ENCODE assay signal across 30 cellular contexts in the genomic region with DNA sequence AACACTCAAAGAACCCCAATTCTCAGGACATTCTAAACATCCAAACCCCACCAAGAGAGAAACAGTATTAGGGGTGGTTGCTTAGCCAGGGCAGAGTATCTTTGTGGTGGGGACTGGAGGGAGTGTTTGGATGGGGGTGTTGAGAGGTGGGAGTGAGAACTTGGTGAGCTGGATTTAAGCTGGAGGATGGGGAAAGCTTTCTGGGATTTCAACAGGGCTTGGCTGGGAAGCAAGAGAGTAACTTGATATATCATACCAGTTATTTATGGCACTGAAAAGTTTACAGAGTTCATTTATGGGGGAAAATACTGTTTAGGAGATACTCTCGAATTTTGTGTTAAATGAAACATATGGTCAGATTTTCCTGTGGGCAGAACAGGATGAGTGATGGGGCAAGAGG.
"Had no signal": no experiment of that assay in that cellular context is flagged by ENCODE, and none has a peak within 500 bp of the region (broad histone marks: within the 10 kb centered on the region; RNA-seq: fewer than 3 reads in every experiment).

No MANE protein-coding gene starts in this region.

- H3K27ac ChIP-seq: epithelial cell of prostate, esophagus squamous epithelium, foreskin keratinocyte, left lung, lower lobe of right lung, pancreas, prostate gland, sigmoid colon, suprapubic skin, tibial artery, upper lobe of right lung had no signal

- H3K36me3 ChIP-seq: esophagus squamous epithelium, left lung, lower lobe of right lung, pancreas, prostate gland, sigmoid colon, suprapubic skin, tibial artery, upper lobe of right lung had no signal

- DNase-seq: activated CD4-positive, alpha-beta memory T cell treated with anti-CD3 and anti-CD28 coated beads for 36 hours; activated CD4-positive, alpha-beta T cell treated with anti-CD3 and anti-CD28 coated beads, Interleukin-2, amount 10 ng/mL, durations not matched to agents 24 days and 14 days; activated CD4-positive, CD25-positive, alpha-beta regulatory T cell treated with anti-CD3 and anti-CD28 coated beads, Interleukin-2, amount 50 U/mL, for 72 hours; activated CD8-positive, alpha-beta memory T cell treated with anti-CD3 and anti-CD28 coated beads, Interleukin-2, amount 50 U/mL, for 4 hours; activated effector memory CD4-positive, alpha-beta T cell treated with anti-CD3 and anti-CD28 coated beads, Interleukin-2, amount 50 U/mL, for 16 hours; activated naive CD4-positive, alpha-beta T cell treated with anti-CD3 and anti-CD28 coated beads for 36 hours; activated naive CD8-positive, alpha-beta T cell treated with anti-CD3 and anti-CD28 coated beads, Interleukin-2, amount 10 ng/mL, durations not matched to agents 7 days and 5 days; activated T-cell treated with anti-CD3 and anti-CD28 coated beads, Interleukin-2, amount 50 U/mL, for 1 hour; amygdala; central memory CD4-positive, alpha-beta T cell; dermis blood vessel endothelial cell; effector CD4-positive, alpha-beta T cell; esophagus squamous epithelium; foreskin keratinocyte; kidney glomerular epithelial cell; left lung; lower lobe of right lung; mesenchymal stem cell; pancreas; sigmoid colon; stimulated activated CD4-positive, alpha-beta T cell treated with anti-CD3 and anti-CD28 coated beads, Interleukin-1b, Interleukin-23, amount 100 ng/mL, for 48 hours; stimulated activated naive CD4-positive, alpha-beta T cell; T-helper 17 cell; T1000; tibial artery; upper lobe of right lung had no signal

- H3K4me3 ChIP-seq: esophagus squamous epithelium, left lung, lower lobe of right lung, pancreas, prostate gland, sigmoid colon, smooth muscle cell, suprapubic skin, tibial artery, upper lobe of right lung had no signal

- H3K4me1 ChIP-seq: esophagus squamous epithelium, foreskin keratinocyte, left lung, lower lobe of right lung, pancreas, prostate gland, sigmoid colon, suprapubic skin, tibial artery, upper lobe of right lung had no signal

- H3K4me2 ChIP-seq: smooth muscle cell had no signal

- H3K9me3 ChIP-seq: esophagus squamous epithelium, lower lobe of right lung, pancreas, prostate gland, suprapubic skin, upper lobe of right lung had no signal

- H3K27me3 ChIP-seq: pancreas, suprapubic skin, upper lobe of right lung had no signal
